8 cellular contexts compared by ENCODE assay signal in the genomic region with DNA sequence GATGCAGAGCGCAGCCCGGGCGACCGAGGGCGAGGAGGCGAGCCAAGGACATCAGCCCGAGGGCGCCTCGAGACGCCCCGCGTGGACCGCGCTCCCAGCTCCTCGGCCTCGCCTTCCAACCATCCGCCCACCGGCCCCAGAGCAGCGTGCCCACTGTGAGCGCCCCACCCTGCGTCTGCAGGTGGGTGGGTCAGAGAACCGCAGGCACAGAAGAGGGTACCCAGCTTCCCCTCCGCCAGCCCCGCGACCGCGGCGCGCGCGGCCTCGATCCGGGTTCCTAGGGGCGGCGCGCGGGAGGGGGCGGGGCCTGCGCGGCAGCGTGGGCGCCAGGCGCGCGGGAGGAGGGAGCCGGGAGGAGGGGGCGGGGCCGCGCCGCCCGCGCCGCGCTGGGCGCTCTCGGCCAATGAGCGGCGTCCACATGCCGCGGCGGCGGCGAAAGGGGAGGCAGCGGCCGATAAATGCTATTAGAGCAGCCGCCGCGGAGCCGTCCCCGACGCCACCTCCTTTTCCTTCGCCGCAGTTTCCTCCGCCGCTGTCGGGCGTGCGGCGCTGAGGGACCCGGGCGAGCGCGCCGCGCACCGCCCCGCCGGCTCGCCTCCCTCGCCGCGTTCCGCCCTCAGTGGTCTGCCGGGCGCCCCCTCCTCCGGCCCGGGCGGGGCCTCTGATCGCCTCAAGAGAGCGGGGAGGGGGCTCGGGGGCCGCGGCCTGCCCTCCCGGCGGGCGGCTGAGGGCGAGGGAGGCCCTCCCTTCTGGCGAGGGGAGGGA. TPM values are rescaled to one million over a fixed set of nuclear protein-coding genes. Genes with fewer than 3 reads are reported as not detected.
A peak's percentile ranks its signal among the peaks of the same experiment; 100 is the strongest.
DNase-seq lines count a peak whose midpoint lies in the region; ATAC-seq and TF ChIP-seq lines count a peak whose summit lies in the region.

A gene (plus strand): TSS at position 464 of the 765 bp plus-strand sequence. CDS start 543 bp downstream, outside the sequence.

- H3K9me3 ChIP-seq in mucosa of descending colon: no peaks in the 10 kb centered on the region

- H3K27me3 Mint-ChIP-seq in IgD-negative memory B cell: no peaks in the 10 kb centered on the region

- DNase-seq in DMS 273 treated with DMSO at 0.1 percent for 48 hours (lab: John Stamatoyannopoulos, UW): peak; percentile 56
- peak; percentile 34 for DNase-seq in OCI-M2 (lab: John Stamatoyannopoulos, UW; ENCODE audit: unreplicated experiment)
- DNase-seq in activated T-cell treated with anti-CD3 and anti-CD28 coated beads for 24 hours (ENCODE audit: low read depth): peak; percentile 82
- DNase-seq in epithelial cell of prostate (ENCODE audit: low read depth, low spot score): peak; percentile 34
- peak; percentile 91 to 94 (median 93) for DNase-seq in mucosa of descending colon
- peak; percentile 77 to 80 for DNase-seq in stimulated activated CD8-positive, alpha-beta memory T cell treated with anti-CD3 and anti-CD28 coated beads, Interleukin-4, amount 100 ng/mL, for 1 hour (ENCODE audit: low read depth in 2 of 2, low spot score in 1 of 2)

- peak within 1 kb of the TSS; percentile 70 for H3K4me3 ChIP-seq in mucosa of descending colon

- H3K36me3 ChIP-seq in mucosa of descending colon (ENCODE audit: low read depth): no peaks in the 10 kb centered on the region

- peak within 1 kb of the TSS; percentile 94 for H3K27ac ChIP-seq in epithelial cell of prostate

- ATAC-seq in GM21528 (IDR thresholded peaks at IDR 0.05; ENCODE audit: low FRiP score, unreplicated experiment): peak; percentile 72
- ATAC-seq in mucosa of descending colon: peak; percentile 95

- H3K4me3 Mint-ChIP-seq in IgD-negative memory B cell: peak within 1 kb of the TSS; percentile 86 to 99 (median 96)

- H3K9me3 Mint-ChIP-seq in IgD-negative memory B cell: no peaks in the 10 kb centered on the region

- peaks cover 4% of the 10 kb centered on the region for H3K36me3 Mint-ChIP-seq in IgD-negative memory B cell

- peaks cover 34 to 42% (median 37%) of the 10 kb centered on the region in 3 donors for H3K4me1 Mint-ChIP-seq in IgD-negative memory B cell

- intact Hi-C loops in mucosa of descending colon (cut with DNase I, micrococcal nuclease): loop anchor here in 1 of 2 donors (5.0 kb wide), 1 partner anchor 34 kb away; no protein-coding TSS in a partner anchor

- peaks cover 27% of the 10 kb centered on the region for H3K4me1 ChIP-seq in mucosa of descending colon (ENCODE audit: low read depth)

- no peak for TF ChIP-seq CTCF in mucosa of descending colon (IDR thresholded peaks at IDR 0.05)

- peak within 1 kb of the TSS; percentile 90 to 98 (median 92) for H3K27ac Mint-ChIP-seq in IgD-negative memory B cell

RNA-seq across cellular contexts. Expression of the gene that starts here (rescaled TPM):
- polyA plus RNA-seq in IgD-negative memory B cell: 3.5 TPM
- 100 to 1,000 TPM; 242 to 287 (median 259) TPM for total RNA-seq in mucosa of descending colon

Comparison
In these comparisons a context has a peak if more than half of its experiments do, and no peak if none do; other contexts are left out.
1. Peak in every context shown above with its lines: DNase-seq, ATAC-seq, H3K4me3 ChIP-seq and H3K27ac ChIP-seq.
2. DNase-seq: peak in every context shown above with its lines; median percentile 93 in mucosa of descending colon; 82 in activated T-cell treated with anti-CD3 and anti-CD28 coated beads for 24 hours; 78 in stimulated activated CD8-positive, alpha-beta memory T cell treated with anti-CD3 and anti-CD28 coated beads, Interleukin-4, amount 100 ng/mL, for 1 hour; 56 in DMS 273 treated with DMSO at 0.1 percent for 48 hours; 34 in OCI-M2; 34 in epithelial cell of prostate.